ENCODE assay signal across 8 cellular contexts in genomic region chr10:71835671-71836593, GRCh38. TPM values are rescaled to one million over a fixed set of nuclear protein-coding genes. Genes with fewer than 3 reads are reported as not detected.
DNase-seq lines count a peak whose midpoint lies in the region; ATAC-seq and TF ChIP-seq lines count a peak whose summit lies in the region.

No MANE protein-coding gene starts in this region.

- H3K4me3 Mint-ChIP-seq in Caco-2 (ENCODE audit: unreplicated experiment): no peak overlapping the region
- no peak overlapping the region for H3K4me3 Mint-ChIP-seq in progenitor cell of endocrine pancreas (ENCODE audit: low read depth)

- CTCF ChIA-PET in Caco-2 (lab: Charles Lee): interaction anchor here (0.7 to 1.2 kb wide), 3 partner anchors 60 to 1694 kb away, joined by 4 to 9 read pairs (median 5); no protein-coding TSS in a partner anchor

- DNase-seq in Caco-2: no peak
- DNase-seq in GM19240 (ENCODE audit: insufficient read length, low spot score): peak; percentile 75
- DNase-seq in SK-N-DZ (ENCODE audit: low spot score): peak; percentile 59
- DNase-seq in globus pallidus (ENCODE audit: low spot score): peak; percentile 93
- DNase-seq in progenitor cell of endocrine pancreas (ENCODE audit: low spot score, unreplicated experiment): no peak
- DNase-seq in NCI-H1105 treated with DMSO at 0.1 percent for 48 hours (lab: John Stamatoyannopoulos, UW): no peak
- no peak for DNase-seq in cortex of kidney (lab: John Stamatoyannopoulos, UW)

- TF ChIP-seq CTCF in Caco-2 (IDR thresholded peaks at IDR 0.05; ENCODE audit: insufficient read depth in 1 of 2, low read depth in 1 of 2, low read length in 1 of 2, severe bottlenecking in 1 of 2, unreplicated experiment in 1 of 2): no peak
- no peak for TF ChIP-seq CTCF in progenitor cell of endocrine pancreas (IDR thresholded peaks at IDR 0.05; ENCODE audit: unreplicated experiment)

- H3K27me3 Mint-ChIP-seq in Caco-2 (ENCODE audit: insufficient read depth, unreplicated experiment): no peaks in the 10 kb centered on the region
- H3K27me3 Mint-ChIP-seq in progenitor cell of endocrine pancreas: no peaks in the 10 kb centered on the region

- intact Hi-C loops in Caco-2 (cut with micrococcal nuclease; ENCODE audit: unreplicated experiment): loop anchor here (2.0 kb wide), 1 partner anchor 1693 kb away; no protein-coding TSS in a partner anchor

- H3K9me3 Mint-ChIP-seq in Caco-2 (ENCODE audit: unreplicated experiment) (no peaks in the 10 kb centered on the region), progenitor cell of endocrine pancreas (ENCODE audit: low read depth) (no peaks in the 10 kb centered on the region)

- no peaks in the 10 kb centered on the region for H3K27me3 ChIP-seq in Caco-2 (replicated peaks; ENCODE audit: control insufficient read depth, insufficient read depth, low read length)

- no peak overlapping the region for H3K4me3 ChIP-seq in Caco-2 (ENCODE audit: low read depth, low read length)

- H3K4me1 ChIP-seq in Caco-2: peaks cover 56% of the 10 kb centered on the region

- H3K36me3 ChIP-seq in Caco-2 (ENCODE audit: control insufficient read depth, insufficient read depth, low read length): peaks cover 11% of the 10 kb centered on the region

- H3K9me3 ChIP-seq in Caco-2: no peaks in the 10 kb centered on the region

- H3K4me1 Mint-ChIP-seq in Caco-2 (ENCODE audit: low read depth, unreplicated experiment) (peaks cover 48% of the 10 kb centered on the region), progenitor cell of endocrine pancreas (ENCODE audit: low read depth) (peaks cover 35% of the 10 kb centered on the region)

- POLR2A ChIA-PET in Caco-2 (lab: Charles Lee): interaction anchor here (0.8 kb wide), 1 partner anchor 15 kb away, joined by 4 read pairs; the partner anchor contains the start of gene PSAP

- H3K27ac Mint-ChIP-seq in Caco-2 (ENCODE audit: unreplicated experiment) (peak overlapping the region; percentile 46), progenitor cell of endocrine pancreas (peak overlapping the region; percentile 81)

- no TSS peak for BruUV-seq in Caco-2 (replicated peaks; lab: Mats Ljungman, UMichigan)

- ATAC-seq in HG03175 (IDR thresholded peaks at IDR 0.05; ENCODE audit: unreplicated experiment): peak; percentile 92

- H3K36me3 Mint-ChIP-seq in Caco-2 (ENCODE audit: insufficient read depth, unreplicated experiment): peaks cover 74% of the 10 kb centered on the region
- peaks cover 5% of the 10 kb centered on the region for H3K36me3 Mint-ChIP-seq in progenitor cell of endocrine pancreas (ENCODE audit: insufficient read depth)

RNA-seq across cellular contexts. Expression of gene PSAP, which starts 15.1 kb away (rescaled TPM):
- total RNA-seq in Caco-2 (2022): 1,227 and 1,316 TPM in 2 replicates
- 238 and 268 TPM in 2 replicates for polyA plus RNA-seq in SK-N-DZ (2014; cell fraction: cytosol; rRNA removed)
- polyA plus RNA-seq in SK-N-DZ (2014; cell fraction: nucleus; rRNA removed): 192 and 197 TPM in 2 replicates
- total RNA-seq in progenitor cell of endocrine pancreas: 510 and 538 TPM in 2 replicates

Comparison
In these comparisons a context has a peak if more than half of its experiments do, and no peak if none do; other contexts are left out.
1. DNase-seq: peak in GM19240 (single experiment), SK-N-DZ (single experiment) and globus pallidus (single experiment); none in Caco-2 (0 of 2), progenitor cell of endocrine pancreas (single experiment), NCI-H1105 treated with DMSO at 0.1 percent for 48 hours (single experiment) and cortex of kidney (single experiment).